ENCODE assay signal across 8 cellular contexts in genomic region chr14:36553650-36554260, GRCh38. TPM values are rescaled to one million over a fixed set of nuclear protein-coding genes. Genes with fewer than 3 reads are reported as not detected.
A peak's percentile ranks its signal among the peaks of the same experiment; 100 is the strongest.
DNase-seq lines count a peak whose midpoint lies in the region; ATAC-seq and TF ChIP-seq lines count a peak whose summit lies in the region.

No MANE protein-coding gene starts in this region.

- DNase-seq in DMS79 treated with DMSO at 0.1 percent for 48 hours (lab: John Stamatoyannopoulos, UW) (peak; percentile 95), HCT116 (ENCODE audit: low read depth, low spot score) (peak; percentile 41), NCI-H2029 treated with DMSO at 0.1 percent for 48 hours (lab: John Stamatoyannopoulos, UW) (peak; percentile 58), left ventricle myocardium inferior (no peak), testis (peak; percentile 48)
- DNase-seq in CD4-positive, alpha-beta memory T cell, result no peak

- no peaks in the 10 kb centered on the region for H3K9me3 Mint-ChIP-seq in stimulated activated memory B cell treated with anti-CD40 and anti-IgM and Interleukin-4, amounts not matched to agents 10 μg/mL and 1 μg/mL and 100 μg/mL, for 72 hours
- H3K9me3 Mint-ChIP-seq in CD4-positive, alpha-beta memory T cell, result no peaks in the 10 kb centered on the region

- H3K4me3 ChIP-seq in HCT116 (replicated peaks in 1 of 2; ENCODE audit: low read depth in 1 of 2, low read length in 2 of 2) (no peak overlapping the region), left ventricle myocardium inferior (no peak overlapping the region), testis (no peak overlapping the region)
- no peak overlapping the region for H3K4me3 ChIP-seq in CD4-positive, alpha-beta memory T cell (ENCODE audit: low read length in 2 of 2)

- no peaks in the 10 kb centered on the region for H3K9me2 ChIP-seq in HCT116 (ENCODE audit: insufficient read depth)

- peaks cover 8% of the 10 kb centered on the region for H3K4me1 Mint-ChIP-seq in stimulated activated memory B cell treated with anti-CD40 and anti-IgM and Interleukin-4, amounts not matched to agents 10 μg/mL and 1 μg/mL and 100 μg/mL, for 72 hours
- peaks cover 0 to 4% (median 3%) of the 10 kb centered on the region in 4 donors for H3K4me1 Mint-ChIP-seq in CD4-positive, alpha-beta memory T cell

- H3K4me1 ChIP-seq in HCT116 (ENCODE audit: control insufficient read depth in 1 of 2, insufficient read depth in 2 of 2, low read length in 2 of 2) (no peaks in the 10 kb centered on the region), left ventricle myocardium inferior (no peaks in the 10 kb centered on the region), testis (no peaks in the 10 kb centered on the region)
- no peaks in the 10 kb centered on the region for H3K4me1 ChIP-seq in CD4-positive, alpha-beta memory T cell (ENCODE audit: insufficient read depth, low read length)

- ATAC-seq in HCT116, result peak; percentile 89
- no peak for ATAC-seq in stimulated activated memory B cell treated with anti-CD40 and anti-IgM and Interleukin-4, amounts not matched to agents 10 μg/mL and 1 μg/mL and 100 μg/mL, for 72 hours

- intact Hi-C loops in HCT116 (cut with micrococcal nuclease), result loop anchor here (1.0 to 5.0 kb wide), 5 partner anchors 52 to 679 kb away; no protein-coding TSS in a partner anchor
- intact Hi-C loops in left ventricle myocardium inferior (cut with micrococcal nuclease), result loop anchor here (10.0 kb wide), 1 partner anchor 591 kb away; no protein-coding TSS in a partner anchor
- intact Hi-C loops in testis (cut with DNase I; ENCODE audit: low total_unique reads), result no loop called here
- intact Hi-C loops in CD4-positive, alpha-beta memory T cell (cut with micrococcal nuclease), result no loop called here

- no peak overlapping the region for H3K27ac Mint-ChIP-seq in stimulated activated memory B cell treated with anti-CD40 and anti-IgM and Interleukin-4, amounts not matched to agents 10 μg/mL and 1 μg/mL and 100 μg/mL, for 72 hours
- H3K27ac Mint-ChIP-seq in CD4-positive, alpha-beta memory T cell, result no peak overlapping the region

- no peaks in the 10 kb centered on the region for H3K79me2 ChIP-seq in HCT116 (ENCODE audit: insufficient read depth, low read length)

- CTCF ChIA-PET in HCT116 (lab: Charles Lee), result interaction anchor here (0.6 to 7.2 kb wide), 43 partner anchors 9 to 1437 kb away, joined by 3 to 59 read pairs (median 5); partner anchors contain the start of gene MIPOL1
- CTCF ChIA-PET in CD4-positive, alpha-beta memory T cell (lab: Charles Lee; ENCODE audit: partially characterized antibody), result interaction anchor here (0.6 to 1.8 kb wide), 5 partner anchors 9 to 671 kb away, joined by 3 to 4 read pairs (median 3); no protein-coding TSS in a partner anchor

- no TSS peak for BruUV-seq in HCT116 (replicated peaks; lab: Mats Ljungman, UMichigan)

- H3K9me3 ChIP-seq in HCT116 (ENCODE audit: control insufficient read depth in 1 of 2, insufficient read depth in 1 of 2, low read depth in 1 of 2, low read length in 2 of 2) (no peaks in the 10 kb centered on the region), left ventricle myocardium inferior (replicated peaks) (no peaks in the 10 kb centered on the region), testis (no peaks in the 10 kb centered on the region)
- H3K9me3 ChIP-seq in CD4-positive, alpha-beta memory T cell (ENCODE audit: control insufficient read depth in 1 of 2, low read length in 2 of 2), result no peaks in the 10 kb centered on the region

- H3K27me3 Mint-ChIP-seq in stimulated activated memory B cell treated with anti-CD40 and anti-IgM and Interleukin-4, amounts not matched to agents 10 μg/mL and 1 μg/mL and 100 μg/mL, for 72 hours, result no peaks in the 10 kb centered on the region
- peaks cover 6 to 13% of the 10 kb centered on the region in 2 donors for H3K27me3 Mint-ChIP-seq in CD4-positive, alpha-beta memory T cell

- RAD21 ChIA-PET in HCT116 (lab: Charles Lee; ENCODE audit: low non-redundant PET in 1 of 2, low total read pairs in 2 of 2, uncharacterized antibody in 2 of 2, unreplicated experiment in 2 of 2), result interaction anchor here (0.6 to 3.1 kb wide), 12 partner anchors 51 to 676 kb away, joined by 3 to 10 read pairs (median 4); no protein-coding TSS in a partner anchor

- TF ChIP-seq RAD21 in HCT116 (IDR thresholded peaks at IDR 0.05; ENCODE audit: low read depth), result peak; percentile 67

- no peaks in the 10 kb centered on the region for H3K36me3 ChIP-seq in HCT116 (ENCODE audit: control insufficient read depth in 1 of 2, insufficient read depth in 2 of 2, low read length in 2 of 2)
- H3K36me3 ChIP-seq in left ventricle myocardium inferior, result no peaks in the 10 kb centered on the region
- no peaks in the 10 kb centered on the region for H3K36me3 ChIP-seq in testis (ENCODE audit: low read depth, missing control alignments)
- no peaks in the 10 kb centered on the region for H3K36me3 ChIP-seq in CD4-positive, alpha-beta memory T cell (ENCODE audit: insufficient read depth, low read length)

- POLR2A ChIA-PET in HCT116 (lab: Charles Lee), result interaction anchor here (1.4 kb wide), 1 partner anchor 484 kb away, joined by 4 read pairs; no protein-coding TSS in a partner anchor
- POLR2A ChIA-PET in CD4-positive, alpha-beta memory T cell (lab: Charles Lee; ENCODE audit: partially characterized antibody), result no interaction called here

- peak; percentile 67 to 72 (median 72); a peak in 5 of 6 replicates for TF ChIP-seq CTCF in HCT116 (IDR thresholded peaks at IDR 0.05 in 2 of 3, conservative IDR thresholded peaks at IDR 0.05 in 1 of 3; ENCODE audit: borderline replicate concordance in 1 of 3, insufficient read depth in 1 of 3, low read depth in 2 of 3, low read length in 2 of 3)
- TF ChIP-seq CTCF in VCaP (conservative IDR thresholded peaks at IDR 0.05), result peak; percentile 89
- TF ChIP-seq CTCF in left ventricle myocardium inferior (IDR thresholded peaks at IDR 0.05; ENCODE audit: borderline replicate concordance), result peak; percentile 73
- TF ChIP-seq CTCF in testis (IDR thresholded peaks at IDR 0.05), result peak; percentile 24 to 58 (median 44)

- H3K27me3 ChIP-seq in HCT116 (ENCODE audit: insufficient read depth, low read length), result no peaks in the 10 kb centered on the region
- peaks cover 52% of the 10 kb centered on the region for H3K27me3 ChIP-seq in left ventricle myocardium inferior (ENCODE audit: low read depth)
- no peaks in the 10 kb centered on the region for H3K27me3 ChIP-seq in testis
- H3K27me3 ChIP-seq in CD4-positive, alpha-beta memory T cell (ENCODE audit: insufficient read depth, low read length), result no peaks in the 10 kb centered on the region

- no peaks in the 10 kb centered on the region for H3K36me3 Mint-ChIP-seq in stimulated activated memory B cell treated with anti-CD40 and anti-IgM and Interleukin-4, amounts not matched to agents 10 μg/mL and 1 μg/mL and 100 μg/mL, for 72 hours
- H3K36me3 Mint-ChIP-seq in CD4-positive, alpha-beta memory T cell, result no peaks in the 10 kb centered on the region

- H4K20me1 ChIP-seq in HCT116 (ENCODE audit: insufficient read depth), result no peaks in the 10 kb centered on the region

- no peak overlapping the region for H3K9ac ChIP-seq in HCT116 (ENCODE audit: low read length)

- peak overlapping the region; percentile 90 for H2AFZ ChIP-seq in HCT116 (ENCODE audit: low read depth, low read length, poor library complexity, severe bottlenecking)

- no peak overlapping the region for H3K4me3 Mint-ChIP-seq in stimulated activated memory B cell treated with anti-CD40 and anti-IgM and Interleukin-4, amounts not matched to agents 10 μg/mL and 1 μg/mL and 100 μg/mL, for 72 hours
- H3K4me3 Mint-ChIP-seq in CD4-positive, alpha-beta memory T cell, result no peak overlapping the region

- H3K4me2 ChIP-seq in HCT116 (ENCODE audit: low read length), result no peak overlapping the region

- TF ChIP-seq POLR2A in HCT116 (IDR thresholded peaks at IDR 0.05; ENCODE audit: borderline replicate concordance, extremely low read depth, insufficient read depth, insufficient read length) (no peak), testis (IDR thresholded peaks at IDR 0.05) (no peak)

- WGBS in testis, 2 donors, result 37 to 45% methylated on average over 4 of the region's 4 CpGs

- no peak overlapping the region for H3K27ac ChIP-seq in HCT116 (ENCODE audit: low read depth, low read length)
- H3K27ac ChIP-seq in VCaP, result no peak overlapping the region
- no peak overlapping the region for H3K27ac ChIP-seq in left ventricle myocardium inferior (replicated peaks)
- H3K27ac ChIP-seq in testis, result no peak overlapping the region
- no peak overlapping the region for H3K27ac ChIP-seq in CD4-positive, alpha-beta memory T cell (ENCODE audit: low read depth, low read length)

TF ChIP-seq in HCT116, 20 proteins besides CTCF, POLR2A, EP300 and RAD21:
- TF ChIP-seq ZNF274 (IDR thresholded peaks at IDR 0.05; ENCODE audit: low read depth, low read length) (no peak), FOSL1 (IDR thresholded peaks at IDR 0.05; ENCODE audit: low read depth) (no peak), SIN3A (IDR thresholded peaks at IDR 0.05; ENCODE audit: low read depth) (no peak), TCF7L2 (IDR thresholded peaks at IDR 0.05; ENCODE audit: borderline replicate concordance, extremely low read depth, insufficient read depth, insufficient read length) (no peak), ELF1 (IDR thresholded peaks at IDR 0.05; ENCODE audit: borderline replicate concordance, low read depth) (no peak)

RNA-seq across cellular contexts. Expression of gene NKX2-8, which starts 28.7 kb away (rescaled TPM):
- total RNA-seq in HCT116 (2021; ENCODE audit: unreplicated experiment), result 7.5 TPM
- 4.3 and 6.4 TPM in 2 replicates for polyA plus RNA-seq in HCT116 (2012)
- total RNA-seq in left ventricle myocardium inferior, result not detected
- 10 to 100 TPM; 62.4 to 63.3 TPM for total RNA-seq in testis
- polyA plus RNA-seq in testis (ENCODE audit: insufficient read depth, low read depth, low replicate concordance), result 10.4 TPM
- not detected for total RNA-seq in CD4-positive, alpha-beta memory T cell
- polyA plus RNA-seq in CD4-positive, alpha-beta memory T cell, result not detected

RNA-seq across cellular contexts. Expression of gene NKX2-1, which starts 33.7 kb away (rescaled TPM):
- total RNA-seq in HCT116 (2021; ENCODE audit: unreplicated experiment) (0.84 TPM), left ventricle myocardium inferior (not detected), testis (under 1 TPM; 0.43 to 0.79 TPM)
- 0.77 and 0.95 TPM in 2 replicates for polyA plus RNA-seq in HCT116 (2012)
- not detected for polyA plus RNA-seq in testis (ENCODE audit: insufficient read depth, low read depth, low replicate concordance)
- not detected for total RNA-seq in CD4-positive, alpha-beta memory T cell
- not detected for polyA plus RNA-seq in CD4-positive, alpha-beta memory T cell

Comparison
In these comparisons a context has a peak if more than half of its experiments do, and no peak if none do; other contexts are left out.
1. DNase-seq: peak in DMS79 treated with DMSO at 0.1 percent for 48 hours (single experiment), HCT116 (single experiment), NCI-H2029 treated with DMSO at 0.1 percent for 48 hours (single experiment) and testis (single experiment); none in left ventricle myocardium inferior (single experiment) and CD4-positive, alpha-beta memory T cell (0 of 5).
2. intact Hi-C loops: an anchor here in HCT116 (1.0 to 5.0 kb wide) and left ventricle myocardium inferior (10.0 kb wide); none called in testis and CD4-positive, alpha-beta memory T cell.
3. Peak in every context shown above with its lines, with median percentiles within 50 percentile points of each other: CTCF ChIP-seq.